In the genomic region with DNA sequence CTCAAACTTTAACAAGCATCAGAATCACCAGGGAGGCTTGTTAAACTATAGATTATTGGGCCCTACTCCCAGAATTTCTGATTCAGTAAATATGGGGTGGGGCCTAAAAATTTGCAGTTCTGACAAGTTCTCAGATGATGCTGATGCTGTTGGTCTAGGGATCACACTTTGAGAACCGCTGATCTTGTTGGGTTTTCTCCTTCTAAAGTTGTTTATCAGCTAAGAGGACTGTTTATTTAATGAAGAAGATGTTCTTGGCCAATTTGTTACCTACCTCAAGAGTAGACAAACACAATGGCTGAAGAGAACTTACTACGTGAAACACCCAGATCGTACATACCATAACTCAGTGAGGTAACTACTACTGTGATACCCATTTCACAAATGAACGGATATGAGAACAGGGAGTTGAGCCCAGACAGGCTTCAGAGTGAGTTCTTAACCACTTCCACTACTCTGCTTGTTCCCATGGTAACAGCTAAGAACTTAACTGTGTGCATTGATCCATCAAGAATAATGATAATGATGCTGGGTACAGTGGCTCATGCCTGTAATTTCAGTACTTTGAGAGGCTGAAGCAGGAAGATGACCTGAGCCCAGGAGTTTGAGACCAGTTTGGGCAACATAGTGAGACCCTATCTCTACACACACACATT, we compare ENCODE assay signal across 30 cellular contexts.
A peak's percentile ranks its signal among the peaks of the same experiment; 100 is the strongest.
DNase-seq lines count a peak whose midpoint lies in the region; ATAC-seq, FAIRE-seq and TF ChIP-seq lines count a peak whose summit lies in the region.
"Had no signal": no experiment of that assay in that cellular context is flagged by ENCODE, and none has a peak within 500 bp of the region (broad histone marks: within the 10 kb centered on the region; RNA-seq: fewer than 3 reads in every experiment).

No MANE protein-coding gene starts in this region.

- CTCF ChIA-PET in GM12878 (lab: Yijun Ruan, JAX) = interaction anchor here (1.1 to 7.3 kb wide), 5 partner anchors 10 to 392 kb away, joined by 3 to 106 read pairs (median 4); no protein-coding TSS in a partner anchor

- no peaks in the 10 kb centered on the region for H3K79me2 ChIP-seq in GM12878 (ENCODE audit: control insufficient read depth, insufficient read depth, low read length)

- no peaks in the 10 kb centered on the region for H3K27me3 Mint-ChIP-seq in stimulated activated naive B cell treated with anti-CD40 and anti-IgM and Interleukin-4, amounts not matched to agents 10 μg/mL and 1 μg/mL and 100 μg/mL, for 72 hours
- H3K27me3 Mint-ChIP-seq: T-cell had no signal

- no peak for TF ChIP-seq EP300 in GM12878 (IDR thresholded peaks at IDR 0.05; ENCODE audit: borderline replicate concordance in 1 of 2, control insufficient read depth in 1 of 2, low read depth in 2 of 2, low read length in 2 of 2)

- no peak for TF ChIP-seq POLR2A in GM12878 (IDR thresholded peaks at IDR 0.05; ENCODE audit: low read depth, low read length)

- H3K9me3 ChIP-seq in GM12878 (replicated peaks; ENCODE audit: control insufficient read depth, insufficient read depth, low read length) = no peaks in the 10 kb centered on the region
- H3K9me3 ChIP-seq: BLaER1 treated with 17β-estradiol and CSF1 and Interleukin-3, amounts not matched to agents 10 nM and 100 nM; pancreas; right lobe of liver; SJSA1; stomach; tibial nerve had no signal

- H2AFZ ChIP-seq in GM12878 (ENCODE audit: control insufficient read depth, low read depth, low read length) = no peak overlapping the region

- TF ChIP-seq RAD21 in GM12878 (IDR thresholded peaks at IDR 0.05; ENCODE audit: insufficient read depth, low read depth, low read length) = no peak

- H3K27ac Mint-ChIP-seq in activated naive CD4-positive, alpha-beta T cell treated with anti-CD3 and anti-CD28 coated beads, Interleukin-2, amount 50 U/mL, for 72 hours = peak overlapping the region in 1 of 2 donors; percentile 60
- no peak overlapping the region for H3K27ac Mint-ChIP-seq in stimulated activated naive B cell treated with anti-CD40 and anti-IgM and Interleukin-4, amounts not matched to agents 10 μg/mL and 1 μg/mL and 100 μg/mL, for 72 hours
- H3K27ac Mint-ChIP-seq: H9, immature natural killer cell, nephron, T-cell had no signal

- no TSS peak for BruUV-seq in GM12878 (replicated peaks; lab: Mats Ljungman, UMichigan)

- peak; percentile 22 to 65 for ATAC-seq in activated naive CD4-positive, alpha-beta T cell treated with anti-CD3 and anti-CD28 coated beads, Interleukin-2, amount 50 U/mL, for 72 hours
- ATAC-seq in GM12878 = peak; percentile 98
- ATAC-seq in stimulated activated naive B cell treated with anti-CD40 and anti-IgM and Interleukin-4, amounts not matched to agents 10 μg/mL and 1 μg/mL and 100 μg/mL, for 72 hours (replicated peaks) = peak; percentile 70 to 87
- ATAC-seq: activated CD4-positive, CD25-positive, alpha-beta regulatory T cell treated with anti-CD3 and anti-CD28 coated beads, Interleukin-2, amount 50 U/mL, for 24 hours; activated T-cell treated with anti-CD3 and anti-CD28 coated beads, Interleukin-2, amount 50 U/mL, for 4 hours; esophagus mucosa; pancreas; right lobe of liver; T-cell had no signal

- no peak overlapping the region for H3K4me3 Mint-ChIP-seq in stimulated activated naive B cell treated with anti-CD40 and anti-IgM and Interleukin-4, amounts not matched to agents 10 μg/mL and 1 μg/mL and 100 μg/mL, for 72 hours
- H3K4me3 Mint-ChIP-seq: activated T-cell treated with anti-CD3 and anti-CD28 coated beads, Interleukin-2, amount 50 U/mL, for 4 hours; H9; immature natural killer cell; nephron; T-cell had no signal

- in situ Hi-C loops in GM12878 (cut with MboI) = loop anchor here (5.0 kb wide), 1 partner anchor 61 kb away; no protein-coding TSS in a partner anchor

- no peak overlapping the region for H3K4me3 ChIP-seq in GM12878
- H3K4me3 ChIP-seq: BLaER1 treated with 17β-estradiol and CSF1 and Interleukin-3, amounts not matched to agents 10 nM and 100 nM; pancreas; right lobe of liver; SJSA1; stomach; tibial nerve had no signal

- no peaks in the 10 kb centered on the region for H3K36me3 ChIP-seq in GM12878 (ENCODE audit: control insufficient read depth in 2 of 2, insufficient read depth in 2 of 2, low read length in 1 of 2)
- H3K36me3 ChIP-seq: BLaER1 treated with 17β-estradiol and CSF1 and Interleukin-3, amounts not matched to agents 10 nM and 100 nM; pancreas; right lobe of liver; SJSA1; stomach; tibial nerve had no signal

- H3K9ac ChIP-seq in GM12878 (ENCODE audit: control insufficient read depth, insufficient read depth, low read length) = no peak overlapping the region
- H3K9ac ChIP-seq: BLaER1 treated with 17β-estradiol and CSF1 and Interleukin-3, amounts not matched to agents 10 nM and 100 nM had no signal

- no peaks in the 10 kb centered on the region for H3K4me1 ChIP-seq in GM12878 (ENCODE audit: control insufficient read depth, insufficient read depth, low read length)
- H3K4me1 ChIP-seq: pancreas, right lobe of liver, SJSA1, stomach, tibial nerve had no signal

- DNase-seq in activated naive CD4-positive, alpha-beta T cell treated with anti-CD3 and anti-CD28 coated beads, Interleukin-2, amount 50 U/mL, for 72 hours (ENCODE audit: low spot score in 2 of 2) = no peak
- no peak for DNase-seq in activated naive CD4-positive, alpha-beta T cell (lab: John Stamatoyannopoulos, UW)
- peak; percentile 17 for DNase-seq in GM20000 (ENCODE audit: low spot score)
- peak; percentile 33 for DNase-seq in GM12878 (ENCODE audit: low read depth, low spot score)
- no peak for DNase-seq in stimulated activated naive B cell treated with anti-CD40 and anti-IgM and Interleukin-4, amounts not matched to agents 10 μg/mL and 1 μg/mL and 100 μg/mL, for 72 hours
- no peak for DNase-seq in medulla oblongata (ENCODE audit: extremely low spot score)
- no peak for DNase-seq in NCI-H1105 treated with DMSO at 0.1 percent for 48 hours (lab: John Stamatoyannopoulos, UW)
- no peak for DNase-seq in SIG-M5 (lab: John Stamatoyannopoulos, UW)
- DNase-seq: activated naive CD4-positive, alpha-beta T cell treated with Interleukin-2 at 50 U/mL for 16 hours; activated T-cell treated with anti-CD3 and anti-CD28 coated beads, Interleukin-2, amount 50 U/mL, for 4 hours; amniotic stem cell; foreskin melanocyte; H9; immature natural killer cell; NCI-H1417 treated with DMSO at 0.1 percent for 48 hours; NCI-H524 treated with DMSO at 0.1 percent for 48 hours; pancreas; right lobe of liver; stimulated activated CD4-positive, alpha-beta T cell treated with anti-CD3 and anti-CD28 coated beads, Interleukin-4, amount 100 ng/mL, for 4 hours; stomach; T-cell had no signal

- no peak overlapping the region for H3K4me2 ChIP-seq in GM12878 (ENCODE audit: control insufficient read depth, insufficient read depth)

- no peak overlapping the region for H3K27ac ChIP-seq in GM12878 (ENCODE audit: control insufficient read depth, insufficient read depth)
- H3K27ac ChIP-seq: BLaER1 treated with 17β-estradiol and CSF1 and Interleukin-3, amounts not matched to agents 10 nM and 100 nM; pancreas; right lobe of liver; SJSA1; stomach; tibial nerve had no signal

- no peaks in the 10 kb centered on the region; a peak in 1 of 4 replicates for H3K27me3 ChIP-seq in GM12878 (replicated peaks in 1 of 2; ENCODE audit: control insufficient read depth in 2 of 2, insufficient read depth in 2 of 2, low read length in 1 of 2)
- H3K27me3 ChIP-seq: BLaER1 treated with 17β-estradiol and CSF1 and Interleukin-3, amounts not matched to agents 10 nM and 100 nM; pancreas; right lobe of liver; stomach; tibial nerve had no signal

- H3K4me1 Mint-ChIP-seq in stimulated activated naive B cell treated with anti-CD40 and anti-IgM and Interleukin-4, amounts not matched to agents 10 μg/mL and 1 μg/mL and 100 μg/mL, for 72 hours = peaks cover 0 to 2% of the 10 kb centered on the region in 2 donors
- H3K4me1 Mint-ChIP-seq: H9, immature natural killer cell, nephron had no signal

- 52% methylated on average over 4 of the region's 4 CpGs for WGBS in GM12878 (ENCODE audit: insufficient coverage, insufficient replicate concordance, low lambda C conversion rate, missing lambda C conversion rate)

- intact Hi-C loops in GM12878 (cut with micrococcal nuclease; ENCODE audit: unreplicated experiment) = no loop called here

- POLR2A ChIA-PET in GM12878 (lab: Charles Lee) = no interaction called here

- SMC1A ChIA-PET in GM12878 (lab: Charles Lee; ENCODE audit: uncharacterized antibody, unreplicated experiment) = interaction anchor here (1.1 to 4.4 kb wide), 4 partner anchors 56 to 66 kb away, joined by 3 to 30 read pairs (median 4); no protein-coding TSS in a partner anchor

- H3K36me3 Mint-ChIP-seq in activated naive CD4-positive, alpha-beta T cell treated with anti-CD3 and anti-CD28 coated beads, Interleukin-2, amount 50 U/mL, for 72 hours = no peaks in the 10 kb centered on the region
- H3K36me3 Mint-ChIP-seq in stimulated activated naive B cell treated with anti-CD40 and anti-IgM and Interleukin-4, amounts not matched to agents 10 μg/mL and 1 μg/mL and 100 μg/mL, for 72 hours = no peaks in the 10 kb centered on the region
- H3K36me3 Mint-ChIP-seq: immature natural killer cell, T-cell had no signal

- TF ChIP-seq CTCF in GM20000 (IDR thresholded peaks at IDR 0.05; ENCODE audit: extremely low read depth, missing control alignments) = no peak
- TF ChIP-seq CTCF in GM12878 (IDR thresholded peaks at IDR 0.05 in 2 of 3, conservative IDR thresholded peaks at IDR 0.05 in 1 of 3; ENCODE audit: control insufficient read depth in 2 of 3, extremely low read depth in 1 of 3, insufficient read depth in 1 of 3, low read depth in 3 of 3, low read length in 3 of 3) = no peak

- peak; percentile 70 for FAIRE-seq in GM12878 (lab: Jason Lieb, UNC)
- FAIRE-seq: bronchial epithelial cell, colon, pancreas, RCC 7860 had no signal

- no peaks in the 10 kb centered on the region for H3K9me3 Mint-ChIP-seq in activated naive CD4-positive, alpha-beta T cell treated with anti-CD3 and anti-CD28 coated beads, Interleukin-2, amount 50 U/mL, for 72 hours
- H3K9me3 Mint-ChIP-seq in stimulated activated naive B cell treated with anti-CD40 and anti-IgM and Interleukin-4, amounts not matched to agents 10 μg/mL and 1 μg/mL and 100 μg/mL, for 72 hours = no peaks in the 10 kb centered on the region
- H3K9me3 Mint-ChIP-seq: activated T-cell treated with anti-CD3 and anti-CD28 coated beads, Interleukin-2, amount 50 U/mL, for 4 hours; immature natural killer cell; nephron; T-cell had no signal

- RAD21 ChIA-PET in GM12878 (lab: Charles Lee; ENCODE audit: unreplicated experiment) = interaction anchor here (0.6 to 1.9 kb wide), 4 partner anchors 61 to 181 kb away, joined by 3 to 4 read pairs (median 3); no protein-coding TSS in a partner anchor

- no peaks in the 10 kb centered on the region for H4K20me1 ChIP-seq in GM12878 (ENCODE audit: control insufficient read depth, insufficient read depth)
- H4K20me1 ChIP-seq: BLaER1 treated with 17β-estradiol and CSF1 and Interleukin-3, amounts not matched to agents 10 nM and 100 nM had no signal

TF ChIP-seq in GM12878, 131 proteins besides CTCF, POLR2A, EP300 and RAD21 (continues in another document):
- TF ChIP-seq BMI1 (IDR thresholded peaks at IDR 0.05; ENCODE audit: borderline replicate concordance) (peak; percentile 85), RUNX3 (IDR thresholded peaks at IDR 0.05; ENCODE audit: low read length) (peak; percentile 49), ZSCAN29 (IDR thresholded peaks at IDR 0.05) (no peak)

Comparison
In these comparisons a context has a peak if more than half of its experiments do, and no peak if none do; other contexts are left out.
1. ATAC-seq: peak in every context shown above with its lines; median percentile 98 in GM12878; 78 in stimulated activated naive B cell treated with anti-CD40 and anti-IgM and Interleukin-4, amounts not matched to agents 10 μg/mL and 1 μg/mL and 100 μg/mL, for 72 hours; 44 in activated naive CD4-positive, alpha-beta T cell treated with anti-CD3 and anti-CD28 coated beads, Interleukin-2, amount 50 U/mL, for 72 hours.
2. DNase-seq: peak in GM20000 (single experiment) and GM12878 (single experiment); none in activated naive CD4-positive, alpha-beta T cell treated with anti-CD3 and anti-CD28 coated beads, Interleukin-2, amount 50 U/mL, for 72 hours (0 of 2), activated naive CD4-positive, alpha-beta T cell (0 of 4), stimulated activated naive B cell treated with anti-CD40 and anti-IgM and Interleukin-4, amounts not matched to agents 10 μg/mL and 1 μg/mL and 100 μg/mL, for 72 hours (single experiment), medulla oblongata (single experiment), NCI-H1105 treated with DMSO at 0.1 percent for 48 hours (single experiment) and SIG-M5 (single experiment).